1 cellular context compared by ENCODE assay signal in the genomic region with DNA sequence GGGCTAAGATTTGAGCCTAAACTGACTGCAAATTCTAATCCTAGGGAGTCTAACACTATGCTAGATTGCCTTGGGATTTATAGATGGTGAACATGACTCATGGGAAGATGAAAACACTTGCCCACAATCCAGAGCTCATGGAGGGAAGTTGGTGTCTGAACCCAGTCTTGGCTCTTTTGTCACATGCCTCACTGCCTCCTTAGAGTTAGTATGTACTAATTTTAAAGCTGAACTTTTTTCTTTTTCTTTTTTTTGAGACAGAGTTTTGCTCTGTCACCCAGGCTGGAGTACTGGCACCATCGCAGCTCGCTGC.
TF ChIP-seq lines count a peak whose summit lies in the region.

No MANE protein-coding gene starts in this region.

TF ChIP-seq in GM12878, 131 proteins besides CTCF, POLR2A, EP300 and RAD21:
- TF ChIP-seq GATAD2B (conservative IDR thresholded peaks at IDR 0.05; ENCODE audit: low read depth) (no peak), BMI1 (IDR thresholded peaks at IDR 0.05; ENCODE audit: borderline replicate concordance) (no peak), KDM1A (IDR thresholded peaks at IDR 0.05; ENCODE audit: borderline replicate concordance) (no peak), CHD1 (IDR thresholded peaks at IDR 0.05; ENCODE audit: low read depth, low read length) (no peak), CBX5 (IDR thresholded peaks at IDR 0.05; ENCODE audit: low read depth) (no peak), MTA2 (IDR thresholded peaks at IDR 0.05; ENCODE audit: low read depth) (no peak), JUNB (IDR thresholded peaks at IDR 0.05) (no peak), HDAC2 (IDR thresholded peaks at IDR 0.05) (no peak), RFX5 (IDR thresholded peaks at IDR 0.05; ENCODE audit: low read depth, low read length) (no peak), ZNF217 (IDR thresholded peaks at IDR 0.05) (no peak), FOXM1 (IDR thresholded peaks at IDR 0.05; ENCODE audit: low read depth, low read length) (no peak), PAX8 (IDR thresholded peaks at IDR 0.05) (no peak), STAT3 (IDR thresholded peaks at IDR 0.05; ENCODE audit: low read depth, low read length) (no peak)
- TF ChIP-seq, protein P1, sequence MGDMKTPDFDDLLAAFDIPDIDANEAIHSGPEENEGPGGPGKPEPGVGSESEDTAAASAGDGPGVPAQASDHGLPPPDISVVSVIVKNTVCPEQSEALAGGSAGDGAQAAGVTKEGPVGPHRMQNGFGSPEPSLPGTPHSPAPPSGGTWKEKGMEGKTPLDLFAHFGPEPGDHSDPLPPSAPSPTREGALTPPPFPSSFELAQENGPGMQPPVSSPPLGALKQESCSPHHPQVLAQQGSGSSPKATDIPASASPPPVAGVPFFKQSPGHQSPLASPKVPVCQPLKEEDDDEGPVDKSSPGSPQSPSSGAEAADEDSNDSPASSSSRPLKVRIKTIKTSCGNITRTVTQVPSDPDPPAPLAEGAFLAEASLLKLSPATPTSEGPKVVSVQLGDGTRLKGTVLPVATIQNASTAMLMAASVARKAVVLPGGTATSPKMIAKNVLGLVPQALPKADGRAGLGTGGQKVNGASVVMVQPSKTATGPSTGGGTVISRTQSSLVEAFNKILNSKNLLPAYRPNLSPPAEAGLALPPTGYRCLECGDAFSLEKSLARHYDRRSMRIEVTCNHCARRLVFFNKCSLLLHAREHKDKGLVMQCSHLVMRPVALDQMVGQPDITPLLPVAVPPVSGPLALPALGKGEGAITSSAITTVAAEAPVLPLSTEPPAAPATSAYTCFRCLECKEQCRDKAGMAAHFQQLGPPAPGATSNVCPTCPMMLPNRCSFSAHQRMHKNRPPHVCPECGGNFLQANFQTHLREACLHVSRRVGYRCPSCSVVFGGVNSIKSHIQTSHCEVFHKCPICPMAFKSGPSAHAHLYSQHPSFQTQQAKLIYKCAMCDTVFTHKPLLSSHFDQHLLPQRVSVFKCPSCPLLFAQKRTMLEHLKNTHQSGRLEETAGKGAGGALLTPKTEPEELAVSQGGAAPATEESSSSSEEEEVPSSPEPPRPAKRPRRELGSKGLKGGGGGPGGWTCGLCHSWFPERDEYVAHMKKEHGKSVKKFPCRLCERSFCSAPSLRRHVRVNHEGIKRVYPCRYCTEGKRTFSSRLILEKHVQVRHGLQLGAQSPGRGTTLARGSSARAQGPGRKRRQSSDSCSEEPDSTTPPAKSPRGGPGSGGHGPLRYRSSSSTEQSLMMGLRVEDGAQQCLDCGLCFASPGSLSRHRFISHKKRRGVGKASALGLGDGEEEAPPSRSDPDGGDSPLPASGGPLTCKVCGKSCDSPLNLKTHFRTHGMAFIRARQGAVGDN (IDR thresholded peaks at IDR 0.05) = no peak
- TF ChIP-seq, protein P2, sequence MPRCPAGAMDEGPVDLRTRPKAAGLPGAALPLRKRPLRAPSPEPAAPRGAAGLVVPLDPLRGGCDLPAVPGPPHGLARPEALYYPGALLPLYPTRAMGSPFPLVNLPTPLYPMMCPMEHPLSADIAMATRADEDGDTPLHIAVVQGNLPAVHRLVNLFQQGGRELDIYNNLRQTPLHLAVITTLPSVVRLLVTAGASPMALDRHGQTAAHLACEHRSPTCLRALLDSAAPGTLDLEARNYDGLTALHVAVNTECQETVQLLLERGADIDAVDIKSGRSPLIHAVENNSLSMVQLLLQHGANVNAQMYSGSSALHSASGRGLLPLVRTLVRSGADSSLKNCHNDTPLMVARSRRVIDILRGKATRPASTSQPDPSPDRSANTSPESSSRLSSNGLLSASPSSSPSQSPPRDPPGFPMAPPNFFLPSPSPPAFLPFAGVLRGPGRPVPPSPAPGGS (IDR thresholded peaks at IDR 0.05; ENCODE audit: borderline replicate concordance, insufficient read depth, low read depth, low read length, poor library complexity, severe bottlenecking) = no peak
